Comparison of ENCODE assay signal across 19 cellular contexts in genomic region chr5:140186155-140186753, GRCh38. TPM values are rescaled to one million over a fixed set of nuclear protein-coding genes. Genes with fewer than 3 reads are reported as not detected.
DNase-seq lines count a peak whose midpoint lies in the region; ATAC-seq and TF ChIP-seq lines count a peak whose summit lies in the region.
"Had no signal": no experiment of that assay in that cellular context is flagged by ENCODE, and none has a peak within 500 bp of the region (broad histone marks: within the 10 kb centered on the region; RNA-seq: fewer than 3 reads in every experiment).

No MANE protein-coding gene starts in this region.

- no peak overlapping the region for H3K4me3 Mint-ChIP-seq in dendritic cell treated with granulocyte-macrophage colony-stimulating factor and Interleukin-4, amounts not matched to agents 40 ng/mL and 50 ng/mL, for 4 days
- H3K4me3 Mint-ChIP-seq in HFFc6: no peak overlapping the region
- H3K4me3 Mint-ChIP-seq: CD4-positive, CD25-positive, alpha-beta regulatory T cell had no signal

- H3K27ac ChIP-seq in gastrocnemius medialis: peak overlapping the region; percentile 97 to 99 (median 98)
- H3K27ac ChIP-seq in WERI-Rb-1: no peak overlapping the region
- no peak overlapping the region for H3K27ac ChIP-seq in breast epithelium
- H3K27ac ChIP-seq: RWPE1 had no signal

- TF ChIP-seq CTCF in gastrocnemius medialis (IDR thresholded peaks at IDR 0.05 in 4 of 5, conservative IDR thresholded peaks at IDR 0.05 in 1 of 5): no peak
- TF ChIP-seq CTCF in HFFc6 (IDR thresholded peaks at IDR 0.05): no peak
- TF ChIP-seq CTCF in WERI-Rb-1 (IDR thresholded peaks at IDR 0.05; ENCODE audit: low read depth, low read length): no peak
- no peak for TF ChIP-seq CTCF in breast epithelium (IDR thresholded peaks at IDR 0.05)

- intact Hi-C loops in dendritic cell treated with granulocyte-macrophage colony-stimulating factor and Interleukin-4, amounts not matched to agents 40 ng/mL and 50 ng/mL, for 4 days (cut with micrococcal nuclease): loop anchor here (1.0 kb wide), 1 partner anchor 11 kb away; the partner anchor contains the start of gene CYSTM1
- intact Hi-C loops in gastrocnemius medialis (cut with DNase I; ENCODE audit: low total_unique reads) (no loop called here), breast epithelium (cut with DNase I; ENCODE audit: low total_unique reads) (no loop called here)

- peaks cover 33% of the 10 kb centered on the region for H3K4me1 Mint-ChIP-seq in dendritic cell treated with granulocyte-macrophage colony-stimulating factor and Interleukin-4, amounts not matched to agents 40 ng/mL and 50 ng/mL, for 4 days (ENCODE audit: low read depth)
- peaks cover 32% of the 10 kb centered on the region for H3K4me1 Mint-ChIP-seq in HFFc6 (ENCODE audit: low read depth)

- peaks cover 4% of the 10 kb centered on the region for H3K36me3 Mint-ChIP-seq in dendritic cell treated with granulocyte-macrophage colony-stimulating factor and Interleukin-4, amounts not matched to agents 40 ng/mL and 50 ng/mL, for 4 days (ENCODE audit: low read depth)
- H3K36me3 Mint-ChIP-seq in HFFc6 (ENCODE audit: low read depth): no peaks in the 10 kb centered on the region
- H3K36me3 Mint-ChIP-seq: CD4-positive, CD25-positive, alpha-beta regulatory T cell had no signal

- H3K27ac Mint-ChIP-seq in dendritic cell treated with granulocyte-macrophage colony-stimulating factor and Interleukin-4, amounts not matched to agents 40 ng/mL and 50 ng/mL, for 4 days: peak overlapping the region; percentile 9
- no peak overlapping the region for H3K27ac Mint-ChIP-seq in HFFc6
- H3K27ac Mint-ChIP-seq: CD4-positive, CD25-positive, alpha-beta regulatory T cell had no signal

- DNase-seq in NOMO-1 treated with dmso at 0.1 percent for 144 hours (lab: John Stamatoyannopoulos, UW; ENCODE audit: unreplicated experiment) (peak; percentile 27), gastrocnemius medialis (no peak), HFFc6 (no peak), WERI-Rb-1 (no peak), breast epithelium (ENCODE audit: low spot score in 2 of 2) (no peak)
- DNase-seq: CD4-positive, CD25-positive, alpha-beta regulatory T cell; DMS153; DND-41; NCI-H2029; NCI-H446 treated with DMSO at 0.1 percent for 48 hours; NCI-H526; NCI-H82; NK-92 treated with Interleukin-12 subunit alpha and Interleukin-12 subunit beta, amount 100 ng/mL, for 24 hours; SHP77 had no signal

- H3K36me3 ChIP-seq in gastrocnemius medialis (no peaks in the 10 kb centered on the region), WERI-Rb-1 (no peaks in the 10 kb centered on the region), breast epithelium (no peaks in the 10 kb centered on the region)

- TF ChIP-seq POLR2A in gastrocnemius medialis (IDR thresholded peaks at IDR 0.05) (no peak), breast epithelium (IDR thresholded peaks at IDR 0.05) (no peak)

- peaks cover 67 to 80% of the 10 kb centered on the region in 2 donors for H3K4me1 ChIP-seq in gastrocnemius medialis
- H3K4me1 ChIP-seq in breast epithelium: no peaks in the 10 kb centered on the region

- in situ Hi-C loops in gastrocnemius medialis (cut with MboI; ENCODE audit: low sequenced_read_pairs in 4 of 4): no loop called here

- H3K9me3 ChIP-seq in gastrocnemius medialis: no peaks in the 10 kb centered on the region
- no peaks in the 10 kb centered on the region for H3K9me3 ChIP-seq in WERI-Rb-1 (ENCODE audit: severe bottlenecking)
- H3K9me3 ChIP-seq in breast epithelium: no peaks in the 10 kb centered on the region

- no peaks in the 10 kb centered on the region for H3K9me3 Mint-ChIP-seq in dendritic cell treated with granulocyte-macrophage colony-stimulating factor and Interleukin-4, amounts not matched to agents 40 ng/mL and 50 ng/mL, for 4 days
- no peaks in the 10 kb centered on the region for H3K9me3 Mint-ChIP-seq in HFFc6

- ATAC-seq in gastrocnemius medialis (no peak), HG02759 (IDR thresholded peaks at IDR 0.05; ENCODE audit: unreplicated experiment) (no peak)
- ATAC-seq: HepG2, Panc1 had no signal

- H3K27me3 ChIP-seq in gastrocnemius medialis (no peaks in the 10 kb centered on the region), WERI-Rb-1 (ENCODE audit: insufficient read depth, low read depth, severe bottlenecking) (no peaks in the 10 kb centered on the region), breast epithelium (no peaks in the 10 kb centered on the region)

- H3K4me3 ChIP-seq in gastrocnemius medialis (no peak overlapping the region), WERI-Rb-1 (ENCODE audit: low read depth, low read length) (no peak overlapping the region), breast epithelium (no peak overlapping the region)

- H3K27me3 Mint-ChIP-seq in dendritic cell treated with granulocyte-macrophage colony-stimulating factor and Interleukin-4, amounts not matched to agents 40 ng/mL and 50 ng/mL, for 4 days: no peaks in the 10 kb centered on the region
- no peaks in the 10 kb centered on the region; the same call in 1 of the 2 replicates for H3K27me3 Mint-ChIP-seq in HFFc6 (ENCODE audit: insufficient read depth)

RNA-seq across cellular contexts. Expression of gene CYSTM1, which starts 11.3 kb away (rescaled TPM):
- total RNA-seq in gastrocnemius medialis: 100 to 1,000 TPM; 304 to 593 (median 336) TPM
- 10 to 100 TPM; 11.6 to 16.7 (median 12.5) TPM for total RNA-seq in HFFc6 (2021; fragmentation: NEBNext Ultra II Directional; extraction: Animal tissue kit (Norgen Biotek cat#: 25700))
- 100 to 1,000 TPM in 1 of 3 donors, 10 to 100 TPM in 2; 56.5 to 108 (median 76.0) TPM for total RNA-seq in breast epithelium

Comparison
In these comparisons a context has a peak if more than half of its experiments do, and no peak if none do; other contexts are left out.
1. H3K27ac ChIP-seq: peak in gastrocnemius medialis (4 of 4); none in WERI-Rb-1 (single experiment) and breast epithelium (0 of 2).